Comparison of ENCODE assay signal across 11 cellular contexts in genomic region chr4:183588169-183588675, GRCh38.
DNase-seq lines count a peak whose midpoint lies in the region; ATAC-seq and TF ChIP-seq lines count a peak whose summit lies in the region.
"Had no signal": no experiment of that assay in that cellular context is flagged by ENCODE, and none has a peak within 500 bp of the region (broad histone marks: within the 10 kb centered on the region; RNA-seq: fewer than 3 reads in every experiment).

No MANE protein-coding gene starts in this region.

- no peaks in the 10 kb centered on the region for H3K79me2 ChIP-seq in neural cell (replicated peaks; ENCODE audit: insufficient read depth, low read length)

- no peaks in the 10 kb centered on the region for H3K9me3 ChIP-seq in neural cell (ENCODE audit: low read length)

- no peaks in the 10 kb centered on the region for H3K27me3 ChIP-seq in neural cell (ENCODE audit: insufficient read depth, low read depth, low read length)

- TF ChIP-seq RAD21 in neural cell (conservative IDR thresholded peaks at IDR 0.05): no peak

- no peaks in the 10 kb centered on the region for H4K20me1 ChIP-seq in neural cell (ENCODE audit: insufficient read depth)

- H2AFZ ChIP-seq in neural cell (ENCODE audit: low read depth, low read length): no peak overlapping the region

- H3K4me3 ChIP-seq in neural cell (ENCODE audit: low read length): peak overlapping the region; percentile 47

- no peaks in the 10 kb centered on the region for H3K9me2 ChIP-seq in neural cell (ENCODE audit: insufficient read depth, low read length)

- no peaks in the 10 kb centered on the region for H3F3A ChIP-seq in neural cell (ENCODE audit: insufficient read depth, low read length, poor library complexity, severe bottlenecking)

- ATAC-seq in HG02759 (IDR thresholded peaks at IDR 0.05; ENCODE audit: unreplicated experiment): no peak
- no peak for ATAC-seq in GM21447 (IDR thresholded peaks at IDR 0.05; ENCODE audit: unreplicated experiment)
- ATAC-seq: activated CD4-positive, alpha-beta T cell treated with anti-CD3 and anti-CD28 coated beads for 36 hours had no signal

- peak; percentile 11 for DNase-seq in A172 (ENCODE audit: low spot score)
- peak; percentile 40 for DNase-seq in MV-4-11 (lab: John Stamatoyannopoulos, UW)
- peak; percentile 62 for DNase-seq in fibroblast of peridontal ligament (ENCODE audit: extremely low read depth)
- no peak for DNase-seq in activated T-cell treated with anti-CD3 and anti-CD28 coated beads, Interleukin-2, amount 50 U/mL, for 48 hours
- DNase-seq in SW480 (ENCODE audit: low spot score): no peak
- DNase-seq: activated CD4-positive, alpha-beta T cell treated with anti-CD3 and anti-CD28 coated beads for 36 hours; H9; NK-92 treated with Interleukin-12 subunit alpha and Interleukin-12 subunit beta, amount 100 ng/mL, for 24 hours had no signal

- peak; percentile 79 for TF ChIP-seq EP300 in neural cell (conservative IDR thresholded peaks at IDR 0.05; ENCODE audit: poor library complexity, severe bottlenecking)

- H3K9ac ChIP-seq in neural cell (ENCODE audit: low read length): no peak overlapping the region

- H3K27ac ChIP-seq in neural cell (ENCODE audit: low read length): peak overlapping the region; percentile 26

- H3K36me3 ChIP-seq in neural cell (ENCODE audit: insufficient read depth, low read length): no peaks in the 10 kb centered on the region

- H3K4me2 ChIP-seq in neural cell (ENCODE audit: low read length): peak overlapping the region; percentile 33

- TF ChIP-seq CTCF in neural cell (IDR thresholded peaks at IDR 0.05; ENCODE audit: poor library complexity, severe bottlenecking): no peak

TF ChIP-seq in neural cell, 6 proteins besides CTCF, POLR2A, EP300 and RAD21:
- TF ChIP-seq POLR2AphosphoS5 (IDR thresholded peaks at IDR 0.05): peak; percentile 46
- TF ChIP-seq SMC3 (conservative IDR thresholded peaks at IDR 0.05; ENCODE audit: poor library complexity): no peak

Comparison
In these comparisons a context has a peak if more than half of its experiments do, and no peak if none do; other contexts are left out.
1. DNase-seq: peak in A172 (single experiment), MV-4-11 (single experiment) and fibroblast of peridontal ligament (single experiment); none in activated T-cell treated with anti-CD3 and anti-CD28 coated beads, Interleukin-2, amount 50 U/mL, for 48 hours (0 of 2) and SW480 (single experiment).